ENCODE assay signal across 9 cellular contexts in the genomic region with DNA sequence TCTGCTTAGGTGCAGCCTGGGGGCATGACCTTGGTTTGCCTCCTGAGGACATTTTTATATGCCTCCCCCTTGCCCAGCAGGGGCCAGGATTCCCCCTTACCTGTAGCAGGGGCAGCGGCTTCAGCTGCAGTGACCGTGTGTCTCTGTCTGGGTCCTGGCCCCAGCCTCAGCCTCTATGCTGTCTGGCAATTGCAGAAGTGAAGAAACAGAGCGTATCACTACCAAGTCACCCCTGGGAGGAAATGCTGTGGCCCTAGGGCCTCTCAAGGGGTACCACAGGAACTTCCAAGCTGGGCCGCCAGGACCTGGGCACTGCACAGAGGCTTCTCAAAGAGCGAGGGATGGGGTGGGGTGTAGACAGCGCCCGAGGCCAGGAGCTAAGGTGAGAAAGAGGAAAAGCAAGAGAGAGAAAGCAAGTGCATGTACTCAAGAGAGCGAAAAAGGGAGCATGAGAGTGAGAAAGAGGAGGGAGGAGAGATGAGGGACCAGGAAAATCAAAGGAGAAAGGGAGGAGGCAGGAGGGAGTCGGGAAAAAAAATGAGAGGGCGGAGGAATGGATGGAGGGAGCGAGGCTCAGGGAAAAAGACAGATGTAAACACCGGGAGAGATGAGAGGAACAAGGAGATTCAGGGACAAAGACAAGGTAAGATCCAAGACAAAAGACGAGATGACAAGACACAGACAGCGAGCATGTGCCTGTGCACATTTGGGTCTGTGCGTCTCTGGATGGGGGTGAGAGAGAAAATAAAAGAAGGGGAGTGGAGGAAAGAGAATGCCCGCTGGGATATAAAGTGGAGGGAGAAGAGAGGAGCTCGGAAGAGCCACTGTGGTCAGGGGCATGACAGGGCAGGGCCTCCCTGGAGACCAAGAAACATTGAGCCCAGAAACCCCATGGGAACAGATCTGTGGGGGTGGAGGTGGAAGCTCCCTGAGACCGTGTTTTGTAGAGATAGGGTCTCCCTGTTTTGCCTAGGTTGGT. TPM values are rescaled to one million over a fixed set of nuclear protein-coding genes. Genes with fewer than 3 reads are reported as not detected.
A peak's percentile ranks its signal among the peaks of the same experiment; 100 is the strongest.
DNase-seq lines count a peak whose midpoint lies in the region; ATAC-seq and TF ChIP-seq lines count a peak whose summit lies in the region.
"Had no signal": no experiment of that assay in that cellular context is flagged by ENCODE, and none has a peak within 500 bp of the region (broad histone marks: within the 10 kb centered on the region; RNA-seq: fewer than 3 reads in every experiment).

A gene with protein sequence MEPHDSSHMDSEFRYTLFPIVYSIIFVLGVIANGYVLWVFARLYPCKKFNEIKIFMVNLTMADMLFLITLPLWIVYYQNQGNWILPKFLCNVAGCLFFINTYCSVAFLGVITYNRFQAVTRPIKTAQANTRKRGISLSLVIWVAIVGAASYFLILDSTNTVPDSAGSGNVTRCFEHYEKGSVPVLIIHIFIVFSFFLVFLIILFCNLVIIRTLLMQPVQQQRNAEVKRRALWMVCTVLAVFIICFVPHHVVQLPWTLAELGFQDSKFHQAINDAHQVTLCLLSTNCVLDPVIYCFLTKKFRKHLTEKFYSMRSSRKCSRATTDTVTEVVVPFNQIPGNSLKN (minus strand): TSS at position 199 of the 979 bp plus-strand sequence. CDS start 25,669 bp downstream, outside the sequence.

- no peaks in the 10 kb centered on the region for H3K4me1 Mint-ChIP-seq in chondrocyte (ENCODE audit: low read depth)

- ATAC-seq in GM18511 (IDR thresholded peaks at IDR 0.05; ENCODE audit: unreplicated experiment) (peak; percentile 48), HG03571 (IDR thresholded peaks at IDR 0.05; ENCODE audit: unreplicated experiment) (peak; percentile 36), GM19328 (IDR thresholded peaks at IDR 0.05; ENCODE audit: unreplicated experiment) (no peak)
- no peak for ATAC-seq in activated naive CD4-positive, alpha-beta T cell treated with anti-CD3 and anti-CD28 coated beads, Interleukin-2, amount 50 U/mL, for 72 hours

- no peak for TF ChIP-seq CTCF in chondrocyte (IDR thresholded peaks at IDR 0.05)

- peak within 1 kb of the TSS; percentile 28 for H3K27ac Mint-ChIP-seq in chondrocyte (ENCODE audit: unreplicated experiment)
- no peak within 1 kb of the TSS for H3K27ac Mint-ChIP-seq in activated naive CD4-positive, alpha-beta T cell treated with anti-CD3 and anti-CD28 coated beads, Interleukin-2, amount 50 U/mL, for 72 hours

- DNase-seq in chondrocyte (ENCODE audit: low spot score) (no peak), posterior vena cava (ENCODE audit: low spot score) (peak; percentile 85), kidney glomerular epithelial cell (lab: John Stamatoyannopoulos, UW) (no peak), iPS-NIHi11 (ENCODE audit: low spot score) (no peak)
- no peak for DNase-seq in activated naive CD4-positive, alpha-beta T cell treated with anti-CD3 and anti-CD28 coated beads, Interleukin-2, amount 50 U/mL, for 72 hours (ENCODE audit: low spot score in 2 of 2)
- DNase-seq: NCI-H146 had no signal

- H3K27me3 Mint-ChIP-seq in chondrocyte (ENCODE audit: low read depth): peaks cover 7% of the 10 kb centered on the region

- intact Hi-C loops in posterior vena cava (cut with DNase I): no loop called here

- no peak within 1 kb of the TSS for H3K4me3 Mint-ChIP-seq in chondrocyte (ENCODE audit: unreplicated experiment)

- H3K36me3 Mint-ChIP-seq in chondrocyte (ENCODE audit: low read depth): no peaks in the 10 kb centered on the region
- H3K36me3 Mint-ChIP-seq in activated naive CD4-positive, alpha-beta T cell treated with anti-CD3 and anti-CD28 coated beads, Interleukin-2, amount 50 U/mL, for 72 hours: no peaks in the 10 kb centered on the region

- no peaks in the 10 kb centered on the region for H3K9me3 Mint-ChIP-seq in chondrocyte (ENCODE audit: low read depth)
- no peaks in the 10 kb centered on the region for H3K9me3 Mint-ChIP-seq in activated naive CD4-positive, alpha-beta T cell treated with anti-CD3 and anti-CD28 coated beads, Interleukin-2, amount 50 U/mL, for 72 hours

RNA-seq across cellular contexts. Expression of the gene that starts here (rescaled TPM):
- 0.07 to 0.10 TPM in 2 of 3 replicates, not detected in the other for total RNA-seq in chondrocyte
- total RNA-seq in posterior vena cava: 1 to 10 TPM; 5.9 to 9.3 TPM
- under 1 TPM; 0.06 to 0.07 TPM for total RNA-seq in activated naive CD4-positive, alpha-beta T cell treated with anti-CD3 and anti-CD28 coated beads, Interleukin-2, amount 50 U/mL, for 72 hours

Comparison
In these comparisons a context has a peak if more than half of its experiments do, and no peak if none do; other contexts are left out.
1. ATAC-seq: peak in GM18511 (single experiment) and HG03571 (single experiment); none in activated naive CD4-positive, alpha-beta T cell treated with anti-CD3 and anti-CD28 coated beads, Interleukin-2, amount 50 U/mL, for 72 hours (0 of 2) and GM19328 (single experiment).